21 cellular contexts compared by ENCODE assay signal in the genomic region with DNA sequence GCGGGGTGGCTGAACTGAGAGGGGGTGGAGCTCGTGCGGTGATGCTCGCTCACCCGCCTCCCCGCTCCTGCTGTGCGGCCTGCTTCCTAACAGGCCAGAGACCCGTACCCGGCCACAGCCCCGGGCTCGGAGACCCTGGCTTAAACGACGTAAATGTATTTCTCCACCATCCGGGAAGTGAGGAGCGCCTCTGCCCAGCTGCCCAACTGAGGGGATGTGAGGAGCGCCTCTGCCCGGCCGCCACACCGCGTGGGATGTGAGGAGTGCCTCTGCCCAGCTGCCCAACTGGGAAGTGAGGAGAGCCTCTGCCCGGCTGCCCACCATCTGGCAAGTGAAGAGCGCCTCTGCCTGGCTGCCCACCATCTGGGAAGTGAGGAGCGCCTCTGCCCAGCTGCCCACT.
DNase-seq lines count a peak whose midpoint lies in the region.
"Had no signal": no experiment of that assay in that cellular context is flagged by ENCODE, and none has a peak within 500 bp of the region (broad histone marks: within the 10 kb centered on the region; RNA-seq: fewer than 3 reads in every experiment).

No MANE protein-coding gene starts in this region.

- H3K27ac ChIP-seq in BLaER1 (no peak overlapping the region), mesendoderm (ENCODE audit: low read depth, low read length) (no peak overlapping the region), neuronal stem cell (replicated peaks; ENCODE audit: low read length) (no peak overlapping the region)
- no peak overlapping the region for H3K27ac ChIP-seq in effector memory CD4-positive, alpha-beta T cell (ENCODE audit: insufficient read depth, low read length, poor library complexity, severe bottlenecking)
- H3K27ac ChIP-seq: BLaER1 treated with 17β-estradiol and CSF1 and Interleukin-3, amounts not matched to agents 10 nM and 100 nM; C4-2B had no signal

- H2AFZ ChIP-seq in neuronal stem cell (ENCODE audit: low read length) = no peak overlapping the region

- 0 out of 2 replicates have a peak, but pooled peaks cover 12% of the 10 kb centered on the region for H3K36me3 ChIP-seq in BLaER1
- no peaks in the 10 kb centered on the region for H3K36me3 ChIP-seq in mesendoderm (ENCODE audit: control insufficient read depth, insufficient read depth, low read length)
- H3K36me3 ChIP-seq in neuronal stem cell (replicated peaks in 1 of 2; ENCODE audit: control insufficient read depth in 2 of 2, insufficient read depth in 2 of 2, low read length in 2 of 2) = no peaks in the 10 kb centered on the region
- no peaks in the 10 kb centered on the region for H3K36me3 ChIP-seq in effector memory CD4-positive, alpha-beta T cell (ENCODE audit: control insufficient read depth, insufficient read depth, low read length)
- H3K36me3 ChIP-seq: BE2C had no signal

- no CpG with 5 or more reads among the region's 23 CpGs for WGBS in mesendoderm (ENCODE audit: extremely low coverage, insufficient coverage, low lambda C conversion rate)
- whole genome bisulfite sequencing in neuronal stem cell (ENCODE audit: extremely low coverage in 2 of 2, insufficient read length in 2 of 2, insufficient replicate concordance in 1 of 2), 2 donors = no CpG with 5 or more reads among the region's 23 CpGs

- H2BK120ac ChIP-seq in mesendoderm (ENCODE audit: low read depth, low read length) (no peak overlapping the region), neuronal stem cell (ENCODE audit: low read depth, low read length) (no peak overlapping the region)

- H3K27me3 ChIP-seq in BLaER1 = no peaks in the 10 kb centered on the region
- H3K27me3 ChIP-seq in mesendoderm (ENCODE audit: insufficient read depth, low read length, poor library complexity) = no peaks in the 10 kb centered on the region
- no peaks in the 10 kb centered on the region for H3K27me3 ChIP-seq in neuronal stem cell (ENCODE audit: control insufficient read depth in 3 of 3, insufficient read depth in 3 of 3, low read depth in 1 of 3, low read length in 3 of 3)
- no peaks in the 10 kb centered on the region for H3K27me3 ChIP-seq in effector memory CD4-positive, alpha-beta T cell (replicated peaks; ENCODE audit: control insufficient read depth, insufficient read depth, low read length, poor library complexity, severe bottlenecking)
- H3K27me3 ChIP-seq: BE2C; BLaER1 treated with 17β-estradiol and CSF1 and Interleukin-3, amounts not matched to agents 10 nM and 100 nM had no signal

- H3K79me2 ChIP-seq in mesendoderm (ENCODE audit: control insufficient read depth, insufficient read depth, low read length) = no peaks in the 10 kb centered on the region

- H3K9me3 ChIP-seq in BLaER1 (peaks cover 57% of the 10 kb centered on the region), neuronal stem cell (replicated peaks in 1 of 2; ENCODE audit: control insufficient read depth in 2 of 2, insufficient read depth in 1 of 2, low read depth in 1 of 2, low read length in 2 of 2) (peaks cover 2 to 3% of the 10 kb centered on the region in 2 donors)
- H3K9me3 ChIP-seq in effector memory CD4-positive, alpha-beta T cell (ENCODE audit: control insufficient read depth, low read length) = no peaks in the 10 kb centered on the region
- H3K9me3 ChIP-seq: BE2C, Caco-2 had no signal

- H4K8ac ChIP-seq in mesendoderm (ENCODE audit: low read depth, low read length) (no peak overlapping the region), neuronal stem cell (ENCODE audit: low read depth, low read length) (no peak overlapping the region)

- DNase-seq in mesendoderm = peak; percentile 41
- no peak for DNase-seq in neuronal stem cell (ENCODE audit: low spot score)
- no peak for DNase-seq in SIG-M5 treated with dmso at 0.1 percent for 504 hours (lab: John Stamatoyannopoulos, UW; ENCODE audit: unreplicated experiment)
- no peak for DNase-seq in effector memory CD4-positive, alpha-beta T cell
- DNase-seq: 8988T; ACHN; BE2C; Caco-2; CD4-positive, alpha-beta T cell; CD8-positive, alpha-beta T cell; DMS 273 treated with DMSO at 0.1 percent for 48 hours; DMS153; DMS53; DMS79; DND-41; EL; GDM1 had no signal

- H3K79me1 ChIP-seq in mesendoderm (ENCODE audit: low read length) (no peaks in the 10 kb centered on the region), neuronal stem cell (ENCODE audit: low read depth, low read length) (no peaks in the 10 kb centered on the region)

- no peak overlapping the region for H2BK15ac ChIP-seq in mesendoderm (replicated peaks; ENCODE audit: low read depth)
- H2BK15ac ChIP-seq in neuronal stem cell (ENCODE audit: low read length) = no peak overlapping the region

- no peak overlapping the region for H3K14ac ChIP-seq in neuronal stem cell (ENCODE audit: low read length)

- H3K4me2 ChIP-seq in BLaER1 = no peak overlapping the region
- no peak overlapping the region for H3K4me2 ChIP-seq in mesendoderm (ENCODE audit: low read length)
- no peak overlapping the region for H3K4me2 ChIP-seq in neuronal stem cell (ENCODE audit: insufficient read depth, low read length, poor library complexity, severe bottlenecking)
- H3K4me2 ChIP-seq: BLaER1 treated with 17β-estradiol and CSF1 and Interleukin-3, amounts not matched to agents 10 nM and 100 nM had no signal

- H3K4me3 ChIP-seq in BLaER1 (peak overlapping the region; percentile 14; the same call in 1 of the 2 replicates), mesendoderm (ENCODE audit: low read length) (no peak overlapping the region), neuronal stem cell (ENCODE audit: low read length in 2 of 2) (no peak overlapping the region)
- H3K4me3 ChIP-seq in effector memory CD4-positive, alpha-beta T cell (ENCODE audit: insufficient read depth, low read depth, low read length, poor library complexity, severe bottlenecking) = no peak overlapping the region
- H3K4me3 ChIP-seq: GM12878 had no signal

- H3K9ac ChIP-seq in BLaER1 (no peak overlapping the region), mesendoderm (ENCODE audit: low read length) (no peak overlapping the region), neuronal stem cell (ENCODE audit: low read depth, low read length, poor library complexity) (no peak overlapping the region)
- H3K9ac ChIP-seq: BLaER1 treated with 17β-estradiol and CSF1 and Interleukin-3, amounts not matched to agents 10 nM and 100 nM had no signal

- H3K18ac ChIP-seq in mesendoderm (ENCODE audit: low read length) = no peak overlapping the region
- H3K18ac ChIP-seq in neuronal stem cell (ENCODE audit: low read length) = no peak overlapping the region

- H2BK5ac ChIP-seq in mesendoderm (ENCODE audit: low read length) = no peak overlapping the region
- H2BK5ac ChIP-seq in neuronal stem cell (ENCODE audit: low read length) = no peak overlapping the region

- H3K23ac ChIP-seq in mesendoderm (ENCODE audit: low read length) (no peak overlapping the region), neuronal stem cell (ENCODE audit: low read depth, low read length, poor library complexity) (peak overlapping the region; percentile 20)

- H3K4ac ChIP-seq in mesendoderm (ENCODE audit: low read depth, low read length) (no peak overlapping the region), neuronal stem cell (ENCODE audit: low read length) (no peak overlapping the region)

- H4K20me1 ChIP-seq in BLaER1 = no peaks in the 10 kb centered on the region
- H4K20me1 ChIP-seq: BLaER1 treated with 17β-estradiol and CSF1 and Interleukin-3, amounts not matched to agents 10 nM and 100 nM had no signal

- H4K5ac ChIP-seq in mesendoderm (ENCODE audit: low read length) = no peak overlapping the region

- no peak overlapping the region for H3K56ac ChIP-seq in mesendoderm (ENCODE audit: low read length)

- H2AK5ac ChIP-seq in mesendoderm (ENCODE audit: low read length) (no peak overlapping the region), neuronal stem cell (ENCODE audit: low read depth, low read length) (no peak overlapping the region)

- peaks cover 28% of the 10 kb centered on the region for H3K4me1 ChIP-seq in BLaER1
- no peaks in the 10 kb centered on the region for H3K4me1 ChIP-seq in mesendoderm (ENCODE audit: control insufficient read depth, low read depth, low read length)
- H3K4me1 ChIP-seq in neuronal stem cell (ENCODE audit: control insufficient read depth in 2 of 2, insufficient read depth in 1 of 2, low read depth in 1 of 2, low read length in 2 of 2) = no peaks in the 10 kb centered on the region
- H3K4me1 ChIP-seq in effector memory CD4-positive, alpha-beta T cell (ENCODE audit: control insufficient read depth, insufficient read depth, low read length, poor library complexity, severe bottlenecking) = no peaks in the 10 kb centered on the region
- H3K4me1 ChIP-seq: BE2C, Caco-2 had no signal

- no peak overlapping the region for H2BK12ac ChIP-seq in neuronal stem cell (ENCODE audit: low read length)

- H4K91ac ChIP-seq in neuronal stem cell (ENCODE audit: low read depth, low read length, poor library complexity) = no peak overlapping the region
